Comparison of ENCODE assay signal across 8 cellular contexts in the genomic region with DNA sequence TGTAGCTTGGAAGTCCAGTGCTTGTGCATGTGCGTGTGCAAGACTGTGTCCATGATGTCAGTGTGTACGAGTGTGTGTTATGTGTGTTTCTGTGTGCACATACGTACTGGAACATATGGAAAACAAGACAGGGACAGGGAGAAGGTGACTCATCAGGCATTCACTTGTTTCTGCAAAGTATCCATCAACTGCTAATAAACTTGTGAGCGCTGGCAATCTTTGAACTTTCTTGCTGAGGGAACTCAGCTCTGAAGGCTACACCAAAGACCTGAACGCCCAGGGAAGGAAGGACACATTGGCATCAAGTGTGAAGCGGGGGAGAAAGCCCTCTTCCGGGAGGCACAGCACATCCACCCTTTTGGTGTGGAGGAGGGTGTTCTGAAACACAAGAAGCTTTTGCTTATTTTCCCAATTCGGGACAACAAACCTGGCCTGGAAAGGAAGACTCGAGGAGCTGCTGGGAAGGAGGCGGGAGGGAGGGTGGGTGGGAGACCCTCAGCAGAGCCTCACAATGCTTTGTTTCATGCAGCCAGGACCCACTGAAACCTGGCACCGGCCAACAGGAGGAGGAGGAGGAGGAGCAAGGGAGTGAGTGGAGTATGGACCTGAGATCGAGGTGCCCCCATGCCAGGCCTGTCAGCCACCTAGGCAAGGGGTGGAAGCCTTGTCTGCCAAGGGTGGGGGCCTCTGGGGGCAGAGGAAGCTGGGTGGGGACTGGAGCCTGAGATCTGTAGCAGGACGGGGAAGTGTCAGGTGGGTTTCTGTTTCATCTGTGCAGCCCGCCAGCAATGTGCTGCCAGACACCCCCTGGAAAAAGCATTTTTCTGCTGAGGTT. TPM values are rescaled to one million over a fixed set of nuclear protein-coding genes. Genes with fewer than 3 reads are reported as not detected.
DNase-seq lines count a peak whose midpoint lies in the region; ATAC-seq and TF ChIP-seq lines count a peak whose summit lies in the region.

No MANE protein-coding gene starts in this region.

- ATAC-seq in GM19035 (IDR thresholded peaks at IDR 0.05; ENCODE audit: unreplicated experiment) = no peak
- ATAC-seq in activated CD4-positive, CD25-positive, alpha-beta regulatory T cell treated with anti-CD3 and anti-CD28 coated beads, Interleukin-2, amount 50 U/mL, for 24 hours = no peak

- peaks cover 12% of the 10 kb centered on the region; the same call in 1 of the 2 replicates for H3K36me3 ChIP-seq in GM06990 (ENCODE audit: control insufficient read depth, insufficient read depth, low read length)
- H3K36me3 ChIP-seq in effector memory CD4-positive, alpha-beta T cell (ENCODE audit: control insufficient read depth, insufficient read depth, low read length) = peaks cover 19% of the 10 kb centered on the region
- no peaks in the 10 kb centered on the region for H3K36me3 ChIP-seq in prostate gland
- peaks cover 27% of the 10 kb centered on the region for H3K36me3 ChIP-seq in H7 (replicated peaks; ENCODE audit: control insufficient read depth, insufficient read depth, low read length)
- H3K36me3 ChIP-seq in WERI-Rb-1 = peaks cover 57% of the 10 kb centered on the region

- no peak for TF ChIP-seq POLR2A in prostate gland (IDR thresholded peaks at IDR 0.05)

- peak overlapping the region; percentile 21 for H3K4me3 ChIP-seq in GM06990 (replicated peaks; ENCODE audit: low read depth, low read length)
- H3K4me3 ChIP-seq in effector memory CD4-positive, alpha-beta T cell (ENCODE audit: insufficient read depth, low read depth, low read length, poor library complexity, severe bottlenecking) = peak overlapping the region; percentile 17
- no peak overlapping the region for H3K4me3 ChIP-seq in prostate gland
- no peak overlapping the region for H3K4me3 ChIP-seq in H7 (ENCODE audit: insufficient read depth, low read depth, low read length)
- H3K4me3 ChIP-seq in WERI-Rb-1 (ENCODE audit: low read depth, low read length) = no peak overlapping the region

- H3K4me1 ChIP-seq in effector memory CD4-positive, alpha-beta T cell (ENCODE audit: control insufficient read depth, insufficient read depth, low read length, poor library complexity, severe bottlenecking) = peaks cover 63% of the 10 kb centered on the region
- H3K4me1 ChIP-seq in prostate gland (replicated peaks) = peaks cover 23% of the 10 kb centered on the region

- no peak for TF ChIP-seq CTCF in GM06990 (IDR thresholded peaks at IDR 0.05; ENCODE audit: insufficient read depth, low read length, poor library complexity, severe bottlenecking)
- TF ChIP-seq CTCF in prostate gland (IDR thresholded peaks at IDR 0.05) = no peak
- no peak for TF ChIP-seq CTCF in WERI-Rb-1 (IDR thresholded peaks at IDR 0.05; ENCODE audit: low read depth, low read length)

- no peak overlapping the region for H3K27ac ChIP-seq in effector memory CD4-positive, alpha-beta T cell (ENCODE audit: insufficient read depth, low read length, poor library complexity, severe bottlenecking)
- H3K27ac ChIP-seq in prostate gland (peak overlapping the region; percentile 57 to 66), WERI-Rb-1 (no peak overlapping the region)

- DNase-seq in GM06990 (ENCODE audit: extremely low read depth, insufficient read length) (no peak), MV-4-11 (lab: John Stamatoyannopoulos, UW) (peak; percentile 19), prostate gland (ENCODE audit: low spot score) (no peak), H7 (no peak), WERI-Rb-1 (no peak)
- no peak for DNase-seq in effector memory CD4-positive, alpha-beta T cell

- H3K27me3 ChIP-seq in GM06990 (replicated peaks; ENCODE audit: control insufficient read depth, insufficient read depth, low read length) = no peaks in the 10 kb centered on the region
- no peaks in the 10 kb centered on the region for H3K27me3 ChIP-seq in effector memory CD4-positive, alpha-beta T cell (replicated peaks; ENCODE audit: control insufficient read depth, insufficient read depth, low read length, poor library complexity, severe bottlenecking)
- no peaks in the 10 kb centered on the region for H3K27me3 ChIP-seq in prostate gland (replicated peaks; ENCODE audit: insufficient read depth)
- no peaks in the 10 kb centered on the region for H3K27me3 ChIP-seq in H7 (ENCODE audit: control insufficient read depth, insufficient read depth, low read length)
- no peaks in the 10 kb centered on the region for H3K27me3 ChIP-seq in WERI-Rb-1 (ENCODE audit: insufficient read depth, low read depth, severe bottlenecking)

- intact Hi-C loops in prostate gland (cut with DNase I) = no loop called here

- H3K9me3 ChIP-seq in effector memory CD4-positive, alpha-beta T cell (ENCODE audit: control insufficient read depth, low read length) = no peaks in the 10 kb centered on the region
- H3K9me3 ChIP-seq in prostate gland = no peaks in the 10 kb centered on the region
- no peaks in the 10 kb centered on the region for H3K9me3 ChIP-seq in WERI-Rb-1 (ENCODE audit: severe bottlenecking)

- 32% methylated on average over 14 of the region's 14 CpGs for WGBS in prostate gland

RNA-seq across cellular contexts. Expression of a gene that starts 26.8 kb away (rescaled TPM):
- 10 to 100 TPM; 29.3 to 31.0 TPM for total RNA-seq in prostate gland
- total RNA-seq in H7 (2014; rRNA removed; shearing (Covaris generic)) = 78.3 and 80.4 TPM in 2 replicates

Comparison
In these comparisons a context has a peak if more than half of its experiments do, and no peak if none do; other contexts are left out.
1. H3K4me3 ChIP-seq: peak in GM06990 (single experiment) and effector memory CD4-positive, alpha-beta T cell (single experiment); none in prostate gland (0 of 2), H7 (single experiment) and WERI-Rb-1 (single experiment).
2. H3K27ac ChIP-seq: peak in prostate gland (2 of 2); none in effector memory CD4-positive, alpha-beta T cell (single experiment) and WERI-Rb-1 (single experiment).